ENCODE assay signal across 20 cellular contexts in the genomic region with DNA sequence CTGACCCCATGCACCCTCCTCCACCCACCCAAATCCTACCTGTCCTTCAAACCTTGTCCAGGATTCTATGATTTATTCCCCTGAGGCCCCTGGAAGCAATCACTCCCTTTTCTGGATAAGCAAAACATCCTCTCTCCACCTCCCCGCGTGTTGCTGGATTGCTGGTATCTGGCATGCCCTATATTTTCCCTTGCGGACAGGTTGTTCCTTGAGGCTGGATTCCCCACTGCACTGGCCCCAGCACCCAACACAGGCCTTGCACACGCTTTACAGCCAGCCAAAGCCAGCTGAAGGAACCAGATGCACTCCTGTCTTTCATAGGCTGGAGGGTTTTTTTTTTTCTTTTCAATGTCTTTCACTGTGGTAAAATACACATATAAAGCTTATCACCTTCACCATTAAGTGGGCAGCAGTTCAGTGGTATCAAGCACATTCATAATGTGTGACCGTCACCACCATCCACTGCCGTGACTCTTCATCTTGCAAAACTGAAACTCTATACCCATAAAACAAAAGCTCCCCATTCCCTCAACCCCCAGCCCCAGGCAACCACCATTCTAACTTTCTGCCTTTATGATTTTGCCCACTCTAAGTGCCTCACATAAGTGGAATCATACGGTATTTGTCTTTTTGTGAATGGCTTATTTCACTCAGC.
"Had no signal": no experiment of that assay in that cellular context is flagged by ENCODE, and none has a peak within 500 bp of the region (broad histone marks: within the 10 kb centered on the region; RNA-seq: fewer than 3 reads in every experiment).

No MANE protein-coding gene starts in this region.

- H3K4me3 ChIP-seq: breast epithelium, gastrocnemius medialis, heart left ventricle, lung, SJCRH30, upper lobe of right lung had no signal

- H3K27ac ChIP-seq: breast epithelium, SJCRH30, upper lobe of right lung had no signal

- FAIRE-seq: small intestine, TTC549 had no signal

- H3K4me3 Mint-ChIP-seq: activated B cell treated with CpG ODN at 0.5 μM for 24 hours; activated naive CD8-positive, alpha-beta T cell treated with anti-CD3 and anti-CD28 coated beads, Interleukin-2, amount 10 ng/mL, durations not matched to agents 7 days and 5 days; immature natural killer cell; stimulated activated naive CD8-positive, alpha-beta T cell treated with anti-CD3 and anti-CD28 coated beads, Interleukin-15, Interleukin-2, amounts not matched to agents 100 ng/mL and 50 ng/mL, for 24 hours had no signal

- H3K4me1 ChIP-seq: breast epithelium, upper lobe of right lung had no signal

- H3K9me3 ChIP-seq: breast epithelium, gastrocnemius medialis, heart left ventricle, SJCRH30, upper lobe of right lung had no signal

- H3K36me3 Mint-ChIP-seq: activated naive CD8-positive, alpha-beta T cell treated with anti-CD3 and anti-CD28 coated beads, Interleukin-2, amount 10 ng/mL, durations not matched to agents 7 days and 5 days; immature natural killer cell had no signal

- H3K27ac Mint-ChIP-seq: activated B cell treated with CpG ODN at 0.5 μM for 24 hours; activated naive CD8-positive, alpha-beta T cell treated with anti-CD3 and anti-CD28 coated beads, Interleukin-2, amount 10 ng/mL, durations not matched to agents 7 days and 5 days; immature natural killer cell; progenitor cell of endocrine pancreas; stimulated activated naive CD8-positive, alpha-beta T cell treated with anti-CD3 and anti-CD28 coated beads, Interleukin-15, Interleukin-2, amounts not matched to agents 100 ng/mL and 50 ng/mL, for 24 hours had no signal

- H3K27me3 ChIP-seq: breast epithelium, gastrocnemius medialis, heart left ventricle, SJCRH30, upper lobe of right lung had no signal

- H3K27me3 Mint-ChIP-seq: activated naive CD8-positive, alpha-beta T cell treated with anti-CD3 and anti-CD28 coated beads, Interleukin-2, amount 10 ng/mL, durations not matched to agents 7 days and 5 days; stimulated activated naive CD8-positive, alpha-beta T cell treated with anti-CD3 and anti-CD28 coated beads, Interleukin-15, Interleukin-2, amounts not matched to agents 100 ng/mL and 50 ng/mL, for 24 hours had no signal

- H3K36me3 ChIP-seq: breast epithelium, gastrocnemius medialis, heart left ventricle, SJCRH30, upper lobe of right lung had no signal

- DNase-seq: activated B cell treated with CpG ODN at 0.5 μM for 24 hours; activated CD4-positive, alpha-beta T cell treated with anti-CD3 and anti-CD28 coated beads for 48 hours; activated gamma-delta T cell; activated naive CD8-positive, alpha-beta T cell treated with anti-CD3 and anti-CD28 coated beads, Interleukin-2, amount 10 ng/mL, durations not matched to agents 7 days and 5 days; activated T-cell treated with anti-CD3 and anti-CD28 coated beads, Interleukin-2, amount 50 U/mL, for 1 hour; erythroblast; gastrocnemius medialis; heart left ventricle; immature natural killer cell; midbrain; nucleus accumbens; right cardiac atrium; SJCRH30; small intestine; upper lobe of right lung had no signal

- H3K9me3 Mint-ChIP-seq: activated B cell treated with CpG ODN at 0.5 μM for 24 hours; activated naive CD8-positive, alpha-beta T cell treated with anti-CD3 and anti-CD28 coated beads, Interleukin-2, amount 10 ng/mL, durations not matched to agents 7 days and 5 days; immature natural killer cell; stimulated activated naive CD8-positive, alpha-beta T cell treated with anti-CD3 and anti-CD28 coated beads, Interleukin-15, Interleukin-2, amounts not matched to agents 100 ng/mL and 50 ng/mL, for 24 hours had no signal

- ATAC-seq: upper lobe of right lung had no signal
